ENCODE assay signal across 19 cellular contexts in the genomic region with DNA sequence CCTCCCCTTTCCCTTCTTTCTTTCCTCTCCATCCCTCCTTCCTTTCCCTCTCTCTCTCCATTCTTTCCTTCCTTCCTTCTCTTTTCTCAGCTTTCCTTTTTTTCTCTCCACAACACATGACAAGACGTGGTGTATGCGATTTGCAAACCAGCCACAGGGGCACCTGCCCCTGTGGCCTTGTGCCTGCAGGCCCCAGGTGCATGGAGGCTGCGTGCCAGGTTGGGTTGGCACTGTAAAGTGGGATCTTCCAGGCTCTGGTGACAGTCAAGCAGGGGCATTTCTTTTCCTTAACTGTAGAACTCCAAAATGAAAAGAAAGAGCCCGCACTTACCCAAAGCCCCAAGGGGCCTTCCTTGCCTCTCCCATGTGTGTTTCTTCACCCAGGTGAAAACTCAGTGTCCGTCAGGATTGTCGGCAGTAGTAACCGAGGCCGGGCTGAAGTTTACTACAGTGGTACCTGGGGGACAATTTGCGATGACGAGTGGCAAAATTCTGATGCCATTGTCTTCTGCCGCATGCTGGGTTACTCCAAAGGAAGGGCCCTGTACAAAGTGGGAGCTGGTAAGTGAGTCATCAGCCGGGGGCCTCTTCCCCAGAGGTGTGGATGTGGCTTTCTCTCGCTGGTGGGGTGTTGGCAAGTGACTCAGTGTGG. TPM values are rescaled to one million over a fixed set of nuclear protein-coding genes. Genes with fewer than 3 reads are reported as not detected.
A peak's percentile ranks its signal among the peaks of the same experiment; 100 is the strongest.
DNase-seq lines count a peak whose midpoint lies in the region; ATAC-seq lines count a peak whose summit lies in the region.
"Had no signal": no experiment of that assay in that cellular context is flagged by ENCODE, and none has a peak within 500 bp of the region (broad histone marks: within the 10 kb centered on the region; RNA-seq: fewer than 3 reads in every experiment).

No MANE protein-coding gene starts in this region.

- peak; percentile 69 for ATAC-seq in activated CD4-positive, alpha-beta T cell treated with anti-CD3 and anti-CD28 coated beads for 36 hours
- peak; percentile 59 for ATAC-seq in activated T-helper 17 cell treated with anti-CD3 and anti-CD28 coated beads, Interleukin-2, amount 50 U/mL, for 72 hours (replicated peaks)
- ATAC-seq in HG03565 (IDR thresholded peaks at IDR 0.05; ENCODE audit: unreplicated experiment) (no peak), HG03342 (IDR thresholded peaks at IDR 0.05; ENCODE audit: unreplicated experiment) (no peak)
- ATAC-seq: esophagus mucosa, left colon had no signal

- intact Hi-C loops in activated CD4-positive, alpha-beta T cell treated with anti-CD3 and anti-CD28 coated beads for 36 hours (cut with DNase I, micrococcal nuclease): no loop called here

- peak; percentile 44 for DNase-seq in activated CD4-positive, alpha-beta T cell treated with anti-CD3 and anti-CD28 coated beads for 36 hours
- no peak for DNase-seq in activated CD4-positive, alpha-beta T cell treated with anti-CD3 and anti-CD28 coated beads, Interleukin-2, amount 50 U/mL, for 4 hours
- DNase-seq in NK-92 treated with Interleukin-12 subunit alpha and Interleukin-12 subunit beta, amount 100 ng/mL, for 24 hours (lab: John Stamatoyannopoulos, UW): peak; percentile 74
- peak; percentile 4 to 22 for DNase-seq in stimulated activated CD8-positive, alpha-beta memory T cell treated with anti-CD3 and anti-CD28 coated beads, Interleukin-15, amount 100 ng/mL, for 48 hours (ENCODE audit: low read depth in 2 of 2)
- no peak for DNase-seq in HPDE6-E6E7 (ENCODE audit: extremely low spot score)
- DNase-seq: 8988T; activated CD4-positive, alpha-beta memory T cell treated with anti-CD3 and anti-CD28 coated beads for 36 hours; amniotic stem cell; EL; left colon; NCI-H1436 treated with DMSO at 0.1 percent for 48 hours; NCI-H446; RPMI8226 had no signal

- no peak overlapping the region for H3K27ac Mint-ChIP-seq in activated CD4-positive, alpha-beta T cell treated with anti-CD3 and anti-CD28 coated beads for 36 hours
- no peak overlapping the region for H3K27ac Mint-ChIP-seq in activated T-helper 17 cell treated with anti-CD3 and anti-CD28 coated beads, Interleukin-2, amount 50 U/mL, for 72 hours
- H3K27ac Mint-ChIP-seq: activated CD4-positive, alpha-beta memory T cell treated with anti-CD3 and anti-CD28 coated beads for 36 hours had no signal

- POLR2A ChIA-PET in activated CD4-positive, alpha-beta T cell treated with anti-CD3 and anti-CD28 coated beads for 36 hours (lab: Charles Lee): no interaction called here

- H3K27me3 Mint-ChIP-seq in activated CD4-positive, alpha-beta T cell treated with anti-CD3 and anti-CD28 coated beads for 36 hours: no peaks in the 10 kb centered on the region
- no peaks in the 10 kb centered on the region for H3K27me3 Mint-ChIP-seq in activated T-helper 17 cell treated with anti-CD3 and anti-CD28 coated beads, Interleukin-2, amount 50 U/mL, for 72 hours
- H3K27me3 Mint-ChIP-seq: activated CD4-positive, alpha-beta memory T cell treated with anti-CD3 and anti-CD28 coated beads for 36 hours had no signal

- H3K36me3 Mint-ChIP-seq in activated CD4-positive, alpha-beta T cell treated with anti-CD3 and anti-CD28 coated beads for 36 hours (ENCODE audit: low read depth): no peaks in the 10 kb centered on the region
- H3K36me3 Mint-ChIP-seq in activated T-helper 17 cell treated with anti-CD3 and anti-CD28 coated beads, Interleukin-2, amount 50 U/mL, for 72 hours (ENCODE audit: low read depth): no peaks in the 10 kb centered on the region
- H3K36me3 Mint-ChIP-seq: activated CD4-positive, alpha-beta memory T cell treated with anti-CD3 and anti-CD28 coated beads for 36 hours had no signal

- H3K4me3 Mint-ChIP-seq in activated CD4-positive, alpha-beta T cell treated with anti-CD3 and anti-CD28 coated beads for 36 hours: no peak overlapping the region
- H3K4me3 Mint-ChIP-seq in activated T-helper 17 cell treated with anti-CD3 and anti-CD28 coated beads, Interleukin-2, amount 50 U/mL, for 72 hours: no peak overlapping the region
- H3K4me3 Mint-ChIP-seq: activated CD4-positive, alpha-beta memory T cell treated with anti-CD3 and anti-CD28 coated beads for 36 hours had no signal

- CTCF ChIA-PET in activated CD4-positive, alpha-beta T cell treated with anti-CD3 and anti-CD28 coated beads for 36 hours (lab: Charles Lee): no interaction called here

- H3K9me3 Mint-ChIP-seq in activated CD4-positive, alpha-beta T cell treated with anti-CD3 and anti-CD28 coated beads for 36 hours (ENCODE audit: low read depth): no peaks in the 10 kb centered on the region
- H3K9me3 Mint-ChIP-seq in activated T-helper 17 cell treated with anti-CD3 and anti-CD28 coated beads, Interleukin-2, amount 50 U/mL, for 72 hours: no peaks in the 10 kb centered on the region
- H3K9me3 Mint-ChIP-seq: activated CD4-positive, alpha-beta memory T cell treated with anti-CD3 and anti-CD28 coated beads for 36 hours had no signal

- H3K4me1 Mint-ChIP-seq in activated CD4-positive, alpha-beta T cell treated with anti-CD3 and anti-CD28 coated beads for 36 hours: peaks cover 6% of the 10 kb centered on the region
- H3K4me1 Mint-ChIP-seq in activated T-helper 17 cell treated with anti-CD3 and anti-CD28 coated beads, Interleukin-2, amount 50 U/mL, for 72 hours: no peaks in the 10 kb centered on the region

RNA-seq across cellular contexts. Expression of gene MARCO, which starts 50.9 kb away (rescaled TPM):
- total RNA-seq in activated CD4-positive, alpha-beta T cell treated with anti-CD3 and anti-CD28 coated beads for 36 hours: not detected
- not detected for total RNA-seq in activated T-helper 17 cell treated with anti-CD3 and anti-CD28 coated beads, Interleukin-2, amount 50 U/mL, for 72 hours
- total RNA-seq: activated CD4-positive, alpha-beta memory T cell treated with anti-CD3 and anti-CD28 coated beads for 36 hours; myocyte; T-helper 2 cell treated with Interferon-gamma antibody and Interleukin-4, amounts not matched to agents 100 ng/mL and 5 ng/mL, for 36 hours had no signal

Comparison
In these comparisons a context has a peak if more than half of its experiments do, and no peak if none do; other contexts are left out.
1. DNase-seq: peak in activated CD4-positive, alpha-beta T cell treated with anti-CD3 and anti-CD28 coated beads for 36 hours (single experiment), NK-92 treated with Interleukin-12 subunit alpha and Interleukin-12 subunit beta, amount 100 ng/mL, for 24 hours (single experiment) and stimulated activated CD8-positive, alpha-beta memory T cell treated with anti-CD3 and anti-CD28 coated beads, Interleukin-15, amount 100 ng/mL, for 48 hours (2 of 2); none in activated CD4-positive, alpha-beta T cell treated with anti-CD3 and anti-CD28 coated beads, Interleukin-2, amount 50 U/mL, for 4 hours (0 of 2) and HPDE6-E6E7 (single experiment).
2. ATAC-seq: peak in activated CD4-positive, alpha-beta T cell treated with anti-CD3 and anti-CD28 coated beads for 36 hours (single experiment) and activated T-helper 17 cell treated with anti-CD3 and anti-CD28 coated beads, Interleukin-2, amount 50 U/mL, for 72 hours (single experiment); none in HG03565 (single experiment) and HG03342 (single experiment).